Comparison of ENCODE assay signal across 29 cellular contexts in the genomic region with DNA sequence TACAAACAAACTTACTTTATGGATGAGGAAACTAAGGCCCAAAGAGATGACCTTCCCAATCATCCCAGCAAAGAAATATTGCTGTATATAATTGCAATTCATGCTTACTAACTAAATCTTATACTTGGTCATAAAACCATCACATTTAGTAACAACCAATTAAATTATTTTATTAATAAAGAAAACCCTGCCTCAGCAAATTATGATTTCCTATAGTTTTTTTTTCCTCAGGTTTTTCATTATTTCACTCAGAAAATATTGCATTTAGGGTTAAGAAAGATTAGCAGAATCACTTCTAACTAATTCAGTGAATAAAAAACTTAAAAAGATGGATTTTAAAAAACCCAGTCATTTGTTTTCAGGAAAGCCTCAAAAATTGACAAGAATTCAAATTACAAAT.
"Had no signal": no experiment of that assay in that cellular context is flagged by ENCODE, and none has a peak within 500 bp of the region (broad histone marks: within the 10 kb centered on the region; RNA-seq: fewer than 3 reads in every experiment).

No MANE protein-coding gene starts in this region.

- H3K9me3 ChIP-seq: stomach, suprapubic skin, testis, thoracic aorta, thyroid gland, tibial artery, tibial nerve, transverse colon, upper lobe of left lung, upper lobe of right lung, uterus, vagina had no signal

- ATAC-seq: stimulated activated effector memory CD8-positive, alpha-beta T cell treated with anti-CD3 and anti-CD28 coated beads, Interleukin-12 subunit alpha, Interleukin-12 subunit beta, amount 100 ng/mL, for 72 hours; stimulated activated memory B cell treated with anti-CD40 and anti-IgM and Interleukin-4, amounts not matched to agents 10 μg/mL and 1 μg/mL and 100 μg/mL, for 72 hours; stimulated activated naive B cell treated with anti-CD40 and anti-IgM and Interleukin-4, amounts not matched to agents 10 μg/mL and 1 μg/mL and 100 μg/mL, for 72 hours; stimulated activated naive CD8-positive, alpha-beta T cell treated with anti-CD3 and anti-CD28 coated beads, Interleukin-15, amount 100 ng/mL, for 72 hours; stimulated activated naive CD8-positive, alpha-beta T cell treated with anti-CD3 and anti-CD28 coated beads, Interleukin-15, Interleukin-2, amounts not matched to agents 100 U/mL and 50 U/mL, for 24 hours; upper lobe of right lung had no signal

- H3K4me1 ChIP-seq: suprapubic skin, testis, thyroid gland, uterus had no signal

- H3K9me3 Mint-ChIP-seq: stimulated activated effector memory CD8-positive, alpha-beta T cell treated with anti-CD3 and anti-CD28 coated beads, Interleukin-12 subunit alpha, Interleukin-12 subunit beta, amount 100 ng/mL, for 72 hours; stimulated activated memory B cell treated with anti-CD40 and anti-IgM and Interleukin-4, amounts not matched to agents 10 μg/mL and 1 μg/mL and 100 μg/mL, for 72 hours; stimulated activated naive B cell treated with anti-CD40 and anti-IgM and Interleukin-4, amounts not matched to agents 10 μg/mL and 1 μg/mL and 100 μg/mL, for 72 hours; stimulated activated naive CD8-positive, alpha-beta T cell treated with anti-CD3 and anti-CD28 coated beads, Interleukin-15, amount 100 ng/mL, for 72 hours; stimulated activated naive CD8-positive, alpha-beta T cell treated with anti-CD3 and anti-CD28 coated beads, Interleukin-15, Interleukin-2, amounts not matched to agents 100 ng/mL and 50 ng/mL, for 24 hours; type B pancreatic cell had no signal

- H3K36me3 Mint-ChIP-seq: stimulated activated effector memory CD8-positive, alpha-beta T cell treated with anti-CD3 and anti-CD28 coated beads, Interleukin-12 subunit alpha, Interleukin-12 subunit beta, amount 100 ng/mL, for 72 hours; stimulated activated memory B cell treated with anti-CD40 and anti-IgM and Interleukin-4, amounts not matched to agents 10 μg/mL and 1 μg/mL and 100 μg/mL, for 72 hours; stimulated activated naive B cell treated with anti-CD40 and anti-IgM and Interleukin-4, amounts not matched to agents 10 μg/mL and 1 μg/mL and 100 μg/mL, for 72 hours; type B pancreatic cell had no signal

- FAIRE-seq: urothelium cell line had no signal

- H3K36me3 ChIP-seq: stomach, suprapubic skin, thoracic aorta, thyroid gland, tibial artery, tibial nerve, transverse colon, upper lobe of left lung, upper lobe of right lung, uterus, vagina had no signal

- H3K27me3 Mint-ChIP-seq: stimulated activated memory B cell treated with anti-CD40 and anti-IgM and Interleukin-4, amounts not matched to agents 10 μg/mL and 1 μg/mL and 100 μg/mL, for 72 hours; stimulated activated naive CD8-positive, alpha-beta T cell treated with anti-CD3 and anti-CD28 coated beads, Interleukin-15, amount 100 ng/mL, for 72 hours; stimulated activated naive CD8-positive, alpha-beta T cell treated with anti-CD3 and anti-CD28 coated beads, Interleukin-15, Interleukin-2, amounts not matched to agents 100 ng/mL and 50 ng/mL, for 24 hours; type B pancreatic cell had no signal

- H3K4me3 ChIP-seq: stomach, suprapubic skin, testis, thoracic aorta, thyroid gland, tibial artery, tibial nerve, transverse colon, upper lobe of left lung, upper lobe of right lung, uterus, vagina had no signal

- H3K27ac ChIP-seq: stomach, suprapubic skin, testis, thoracic aorta, thyroid gland, tibial artery, tibial nerve, transverse colon, upper lobe of left lung, upper lobe of right lung, uterus, vagina had no signal

- H3K4me3 Mint-ChIP-seq: stimulated activated effector memory CD8-positive, alpha-beta T cell treated with anti-CD3 and anti-CD28 coated beads, Interleukin-12 subunit alpha, Interleukin-12 subunit beta, amount 100 ng/mL, for 72 hours; stimulated activated memory B cell treated with anti-CD40 and anti-IgM and Interleukin-4, amounts not matched to agents 10 μg/mL and 1 μg/mL and 100 μg/mL, for 72 hours; stimulated activated naive B cell treated with anti-CD40 and anti-IgM and Interleukin-4, amounts not matched to agents 10 μg/mL and 1 μg/mL and 100 μg/mL, for 72 hours; stimulated activated naive CD8-positive, alpha-beta T cell treated with anti-CD3 and anti-CD28 coated beads, Interleukin-15, amount 100 ng/mL, for 72 hours; stimulated activated naive CD8-positive, alpha-beta T cell treated with anti-CD3 and anti-CD28 coated beads, Interleukin-15, Interleukin-2, amounts not matched to agents 100 ng/mL and 50 ng/mL, for 24 hours; type B pancreatic cell had no signal

- H3K27me3 ChIP-seq: stomach, suprapubic skin, testis, thyroid gland, tibial artery, tibial nerve, transverse colon, upper lobe of left lung, upper lobe of right lung, uterus, vagina had no signal

- H3K4me1 Mint-ChIP-seq: stimulated activated effector memory CD8-positive, alpha-beta T cell treated with anti-CD3 and anti-CD28 coated beads, Interleukin-12 subunit alpha, Interleukin-12 subunit beta, amount 100 ng/mL, for 72 hours had no signal

- DNase-seq: stimulated activated CD4-positive, alpha-beta T cell treated with anti-CD3 and anti-CD28 coated beads, Interleukin-2, amount 100 ng/mL, for 48 hours; stimulated activated CD4-positive, alpha-beta T cell treated with anti-CD3 and anti-CD28 coated beads, Interleukin-4, amount 100 ng/mL, for 1 hour; stimulated activated CD4-positive, alpha-beta T cell treated with anti-CD3 and anti-CD28 coated beads, Interleukin-4, amount 100 ng/mL, for 24 hours; stimulated activated CD4-positive, alpha-beta T cell treated with anti-CD3 and anti-CD28 coated beads, Interleukin-4, amount 100 ng/mL, for 4 hours; stimulated activated CD8-positive, alpha-beta memory T cell treated with anti-CD3 and anti-CD28 coated beads, Interleukin-4, amount 100 ng/mL, for 48 hours; stimulated activated naive B cell treated with anti-CD40 and anti-IgM and Interleukin-4, amounts not matched to agents 10 μg/mL and 1 μg/mL and 100 μg/mL, for 72 hours; stimulated activated naive CD4-positive, alpha-beta T cell; stimulated activated naive CD4-positive, alpha-beta T cell treated with Interleukin-2 at 50 U/mL for 16 hours; stimulated activated naive CD8-positive, alpha-beta T cell treated with anti-CD3 and anti-CD28 coated beads, Interleukin-15, amount 100 ng/mL, for 72 hours; stimulated activated naive CD8-positive, alpha-beta T cell treated with anti-CD3 and anti-CD28 coated beads, Interleukin-15, Interleukin-2, amounts not matched to agents 100 U/mL and 50 U/mL, for 24 hours; stomach; substantia nigra; testis; thyroid gland; tibial artery; transverse colon; trophoblast cell; upper lobe of left lung; upper lobe of right lung; uterus had no signal

- H3K27ac Mint-ChIP-seq: stimulated activated effector memory CD8-positive, alpha-beta T cell treated with anti-CD3 and anti-CD28 coated beads, Interleukin-12 subunit alpha, Interleukin-12 subunit beta, amount 100 ng/mL, for 72 hours; stimulated activated memory B cell treated with anti-CD40 and anti-IgM and Interleukin-4, amounts not matched to agents 10 μg/mL and 1 μg/mL and 100 μg/mL, for 72 hours; stimulated activated naive B cell treated with anti-CD40 and anti-IgM and Interleukin-4, amounts not matched to agents 10 μg/mL and 1 μg/mL and 100 μg/mL, for 72 hours; stimulated activated naive CD8-positive, alpha-beta T cell treated with anti-CD3 and anti-CD28 coated beads, Interleukin-15, amount 100 ng/mL, for 72 hours; stimulated activated naive CD8-positive, alpha-beta T cell treated with anti-CD3 and anti-CD28 coated beads, Interleukin-15, Interleukin-2, amounts not matched to agents 100 ng/mL and 50 ng/mL, for 24 hours; type B pancreatic cell had no signal
